ENCODE assay signal across 23 cellular contexts in the genomic region with DNA sequence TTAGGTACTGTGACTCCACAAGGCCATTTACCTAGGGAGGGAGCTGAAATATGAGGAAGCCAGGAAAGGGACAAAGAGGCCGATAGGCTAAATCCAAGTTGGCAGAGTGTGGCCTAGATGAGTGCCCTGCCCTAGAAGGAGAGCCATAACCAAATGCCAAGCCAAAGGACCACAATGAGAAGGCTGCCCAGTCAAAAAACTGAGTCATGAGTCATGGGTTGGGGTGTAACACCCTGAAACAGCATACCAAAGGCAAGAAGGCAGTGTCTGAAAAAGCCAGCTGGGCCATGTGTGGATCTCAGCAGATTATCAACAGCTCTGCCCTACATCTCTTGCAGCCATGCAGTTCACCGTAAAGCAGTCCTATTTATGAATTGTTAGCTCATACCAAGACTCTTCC.
A peak's percentile ranks its signal among the peaks of the same experiment; 100 is the strongest.
DNase-seq lines count a peak whose midpoint lies in the region; ATAC-seq, FAIRE-seq and TF ChIP-seq lines count a peak whose summit lies in the region.
"Had no signal": no experiment of that assay in that cellular context is flagged by ENCODE, and none has a peak within 500 bp of the region (broad histone marks: within the 10 kb centered on the region; RNA-seq: fewer than 3 reads in every experiment).

No MANE protein-coding gene starts in this region.

- POLR2A ChIA-PET in A549 (lab: Yijun Ruan, JAX): no interaction called here

- in situ Hi-C loops in GM23248 (cut with MboI): no loop called here

- ATAC-seq in A549 (no peak), HG02571 (IDR thresholded peaks at IDR 0.05; ENCODE audit: unreplicated experiment) (no peak)
- ATAC-seq: activated CD8-positive, alpha-beta T cell treated with anti-CD3 and anti-CD28 coated beads, Interleukin-2, amount 10 ng/mL, durations not matched to agents 7 days and 5 days; CD8-positive, alpha-beta T cell; left lung had no signal

- no peak for TF ChIP-seq POLR2A in A549 (IDR thresholded peaks at IDR 0.05; ENCODE audit: low read length)

- no peaks in the 10 kb centered on the region for H3K9me3 ChIP-seq in A549
- no peaks in the 10 kb centered on the region for H3K9me3 ChIP-seq in GM23248 (ENCODE audit: low read depth)
- H3K9me3 ChIP-seq: left lung, testis had no signal

- no peak overlapping the region for H3K4me2 ChIP-seq in A549
- H3K4me2 ChIP-seq in GM23248 (ENCODE audit: unreplicated experiment): no peak overlapping the region

- H3K9me2 ChIP-seq in GM23248 (ENCODE audit: insufficient read depth): no peaks in the 10 kb centered on the region

- no peaks in the 10 kb centered on the region for H3K36me3 ChIP-seq in GM23248 (ENCODE audit: low read depth)
- H3K36me3 ChIP-seq: left lung had no signal

- no peak for TF ChIP-seq EP300 in A549 (IDR thresholded peaks at IDR 0.05)

- no peak for FAIRE-seq in A549 (lab: Jason Lieb, UNC)

- H3F3A ChIP-seq in GM23248 (ENCODE audit: insufficient read depth): peaks cover 37% of the 10 kb centered on the region

- H3K27ac ChIP-seq in A549 (peak overlapping the region; percentile 35 to 86; a peak in 5 of 6 replicates), GM23248 (no peak overlapping the region)
- H3K27ac ChIP-seq: coronary artery, left lung, testis had no signal

- H3K79me2 ChIP-seq in GM23248 (ENCODE audit: insufficient read depth): no peaks in the 10 kb centered on the region

- CTCF ChIA-PET in A549 (lab: Yijun Ruan, JAX): no interaction called here

- H3K9ac ChIP-seq in GM23248: no peak overlapping the region

- H4K20me1 ChIP-seq in GM23248 (ENCODE audit: insufficient read depth): no peaks in the 10 kb centered on the region

- TF ChIP-seq CTCF in A549 (IDR thresholded peaks at IDR 0.05): no peak

- DNase-seq in A549 (ENCODE audit: low read depth in 1 of 2, low spot score in 1 of 2) (no peak), GM23248 (peak; percentile 45), RPMI7951 (ENCODE audit: low read depth) (peak; percentile 77), fibroblast of peridontal ligament (ENCODE audit: extremely low read depth) (peak; percentile 72), NCI-H345 (lab: John Stamatoyannopoulos, UW) (no peak), SK-N-DZ (ENCODE audit: low spot score) (no peak), OCI-M2 (lab: John Stamatoyannopoulos, UW; ENCODE audit: unreplicated experiment) (no peak)
- DNase-seq: activated B cell treated with CpG ODN at 0.5 μM for 24 hours; activated CD8-positive, alpha-beta T cell treated with anti-CD3 and anti-CD28 coated beads, Interleukin-2, amount 10 ng/mL, durations not matched to agents 7 days and 5 days; activated T-cell treated with anti-CD3 and anti-CD28 coated beads, Interleukin-2, amount 50 U/mL, for 72 hours; CD8-positive, alpha-beta T cell; DMS53; KG1; left lung; NCI-H1105; NCI-H2081 treated with DMSO at 0.1 percent for 48 hours; NCI-H510A treated with DMSO at 0.1 percent for 48 hours; SHP77; stimulated activated CD4-positive, alpha-beta T cell treated with anti-CD3 and anti-CD28 coated beads, Interleukin-12 subunit alpha, Interleukin-12 subunit beta, amount 100 ng/mL, for 4 hours; T-helper 2 cell; testis had no signal

- H3K4me3 ChIP-seq in A549 (no peak overlapping the region), GM23248 (no peak overlapping the region)
- H3K4me3 ChIP-seq: coronary artery, left lung, testis had no signal

- H3K27me3 ChIP-seq in GM23248 (replicated peaks; ENCODE audit: insufficient read depth): no peaks in the 10 kb centered on the region
- H3K27me3 ChIP-seq: left lung, testis had no signal

- WGBS in A549 (ENCODE audit: missing lambda C conversion rate): 100% methylated on average over 2 of the region's 2 CpGs
- 55 to 56% methylated on average over 2 of the region's 2 CpGs for WGBS in GM23248 (ENCODE audit: low coverage in 1 of 2, low lambda C conversion rate in 2 of 2, missing lambda C conversion rate in 2 of 2), 2 experiments

- H3K4me1 ChIP-seq in A549 (peaks cover 47% of the 10 kb centered on the region), GM23248 (ENCODE audit: insufficient read depth) (peaks cover 41% of the 10 kb centered on the region)
- H3K4me1 ChIP-seq: left lung, testis had no signal

- no peak overlapping the region for H2AFZ ChIP-seq in GM23248

- TF ChIP-seq RAD21 in A549 (conservative IDR thresholded peaks at IDR 0.05 in 1 of 2, IDR thresholded peaks at IDR 0.05 in 1 of 2): no peak

TF ChIP-seq in A549, 52 proteins besides CTCF, POLR2A, EP300 and RAD21:
- TF ChIP-seq HDAC2 (IDR thresholded peaks at IDR 0.05) (no peak), CHD2 (IDR thresholded peaks at IDR 0.05; ENCODE audit: low read length, partially characterized antibody) (no peak), ZC3H11A (IDR thresholded peaks at IDR 0.05) (no peak), NPAS2 (CRISPR knock-in tag; IDR thresholded peaks at IDR 0.05; ENCODE audit: borderline replicate concordance) (no peak), MYC (IDR thresholded peaks at IDR 0.05; ENCODE audit: borderline replicate concordance, low read length) (no peak)
- TF ChIP-seq, protein P1, sequence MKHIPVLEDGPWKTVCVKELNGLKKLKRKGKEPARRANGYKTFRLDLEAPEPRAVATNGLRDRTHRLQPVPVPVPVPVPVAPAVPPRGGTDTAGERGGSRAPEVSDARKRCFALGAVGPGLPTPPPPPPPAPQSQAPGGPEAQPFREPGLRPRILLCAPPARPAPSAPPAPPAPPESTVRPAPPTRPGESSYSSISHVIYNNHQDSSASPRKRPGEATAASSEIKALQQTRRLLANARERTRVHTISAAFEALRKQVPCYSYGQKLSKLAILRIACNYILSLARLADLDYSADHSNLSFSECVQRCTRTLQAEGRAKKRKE (CRISPR knock-in tag; IDR thresholded peaks at IDR 0.05; ENCODE audit: low read depth): no peak
- TF ChIP-seq, protein P2, sequence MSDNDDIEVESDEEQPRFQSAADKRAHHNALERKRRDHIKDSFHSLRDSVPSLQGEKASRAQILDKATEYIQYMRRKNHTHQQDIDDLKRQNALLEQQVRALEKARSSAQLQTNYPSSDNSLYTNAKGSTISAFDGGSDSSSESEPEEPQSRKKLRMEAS (IDR thresholded peaks at IDR 0.05): no peak

Comparison
In these comparisons a context has a peak if more than half of its experiments do, and no peak if none do; other contexts are left out.
1. DNase-seq: peak in GM23248 (single experiment), RPMI7951 (single experiment) and fibroblast of peridontal ligament (single experiment); none in A549 (0 of 2), NCI-H345 (single experiment), SK-N-DZ (single experiment) and OCI-M2 (single experiment).